1 cellular context compared by ENCODE assay signal in genomic region chr12:26274441-26275312, GRCh38.
TF ChIP-seq lines count a peak whose summit lies in the region.

No MANE protein-coding gene starts in this region.

TF ChIP-seq in K562, 482 proteins besides CTCF, POLR2A, EP300 and RAD21 (continued from another document and continues in another):
- TF ChIP-seq RREB1 (CRISPR knock-in tag; IDR thresholded peaks at IDR 0.05), result 0 out of 2 replicates have a peak, but pooled peaks have one; percentile 48
- peak; percentile 82 for TF ChIP-seq CBFA2T3 (IDR thresholded peaks at IDR 0.05)
- TF ChIP-seq EWSR1 (IDR thresholded peaks at IDR 0.05; ENCODE audit: borderline replicate concordance, low read depth, partially characterized antibody), result no peak
- peak; percentile 69; the same call in 1 of the 2 replicates for TF ChIP-seq ZNF668 (CRISPR knock-in tag; IDR thresholded peaks at IDR 0.05)
- TF ChIP-seq GATA2 (CRISPR knock-in tag; IDR thresholded peaks at IDR 0.05), result peak; percentile 78; the same call in 1 of the 2 replicates
- TF ChIP-seq KLF16 (IDR thresholded peaks at IDR 0.05), result peak; percentile 75
- peak; percentile 52; the same call in 1 of the 2 replicates for TF ChIP-seq NR2C1 (IDR thresholded peaks at IDR 0.05)
- peak; percentile 69; the same call in 1 of the 2 replicates for TF ChIP-seq NR2C1 (tag; IDR thresholded peaks at IDR 0.05)
- no peak for TF ChIP-seq DLX4 (CRISPR knock-in tag; IDR thresholded peaks at IDR 0.05)
- peak; percentile 42; the same call in 1 of the 2 replicates for TF ChIP-seq RBFOX2 (IDR thresholded peaks at IDR 0.05; ENCODE audit: low read depth, low read length)
- TF ChIP-seq ARID1B (IDR thresholded peaks at IDR 0.05), result peak; percentile 94
- TF ChIP-seq HDAC2 (IDR thresholded peaks at IDR 0.05), result peak; percentile 83; the same call in 1 of the 2 replicates
- peak in 1 of 2 experiments; percentile 86; a peak in 2 of 4 replicates for TF ChIP-seq TBL1XR1 (IDR thresholded peaks at IDR 0.05; ENCODE audit: low read length in 2 of 2)
- TF ChIP-seq RBM34 (IDR thresholded peaks at IDR 0.05; ENCODE audit: borderline replicate concordance, insufficient read depth, low read length), result no peak
- peak; percentile 62 for TF ChIP-seq NEUROD1 (IDR thresholded peaks at IDR 0.05; ENCODE audit: borderline replicate concordance, low read depth, low read length, partially characterized antibody)
- peak; percentile 82; the same call in 1 of the 2 replicates for TF ChIP-seq HEY1 (CRISPR knock-in tag; IDR thresholded peaks at IDR 0.05; ENCODE audit: borderline replicate concordance)
- TF ChIP-seq BACH1 (tag; IDR thresholded peaks at IDR 0.05), result peak; percentile 94
- 0 out of 2 replicates have a peak, but pooled peaks have one; percentile 16 for TF ChIP-seq ZNF165 (CRISPR knock-in tag; IDR thresholded peaks at IDR 0.05; ENCODE audit: borderline replicate concordance)
- TF ChIP-seq TCF7L2 (IDR thresholded peaks at IDR 0.05; ENCODE audit: low read depth, low read length), result no peak
- peak; percentile 81 for TF ChIP-seq HDAC3 (IDR thresholded peaks at IDR 0.05; ENCODE audit: borderline replicate concordance, partially characterized antibody)
- peak; percentile 33; the same call in 1 of the 2 replicates for TF ChIP-seq KLF1 (tag; IDR thresholded peaks at IDR 0.05)
- peak; percentile 75 for TF ChIP-seq DACH1 (IDR thresholded peaks at IDR 0.05; ENCODE audit: partially characterized antibody)
- TF ChIP-seq PBX2 (CRISPR knock-in tag; IDR thresholded peaks at IDR 0.05; ENCODE audit: low read depth), result no peak
- no peak for TF ChIP-seq PBX2 (tag; conservative IDR thresholded peaks at IDR 0.05; ENCODE audit: low read depth)
- TF ChIP-seq TSC22D4 (tag; IDR thresholded peaks at IDR 0.05), result no peak
- TF ChIP-seq STAT5A (IDR thresholded peaks at IDR 0.05; ENCODE audit: borderline replicate concordance, low read length), result peak; percentile 34; the same call in 1 of the 2 replicates
- TF ChIP-seq PHB (CRISPR knock-in tag; IDR thresholded peaks at IDR 0.05), result no peak
- no peak; the same call in 1 of the 2 replicates for TF ChIP-seq PTTG1 (tag; IDR thresholded peaks at IDR 0.05; ENCODE audit: low read depth)
- TF ChIP-seq POLR2G (IDR thresholded peaks at IDR 0.05; ENCODE audit: low read depth, low read length), result peak; percentile 56
- peak; percentile 63; the same call in 1 of the 2 replicates for TF ChIP-seq ZNF197 (CRISPR knock-in tag; IDR thresholded peaks at IDR 0.05; ENCODE audit: low read depth)
- no peak; the same call in 1 of the 2 replicates for TF ChIP-seq CC2D1A (IDR thresholded peaks at IDR 0.05)
- TF ChIP-seq ZKSCAN8 (CRISPR knock-in tag; IDR thresholded peaks at IDR 0.05), result peak; percentile 85
- TF ChIP-seq ZNF77 (CRISPR knock-in tag; IDR thresholded peaks at IDR 0.05), result no peak
- TF ChIP-seq TBP (optimal IDR thresholded peaks at IDR 0.05; ENCODE audit: low read depth, low read length), result peak; percentile 65
- peak; percentile 82 for TF ChIP-seq SOX6 (IDR thresholded peaks at IDR 0.05)
- peak; percentile 61 for TF ChIP-seq ZNF583 (CRISPR knock-in tag; IDR thresholded peaks at IDR 0.05)
- no peak for TF ChIP-seq LARP7 (IDR thresholded peaks at IDR 0.05)
- TF ChIP-seq ZKSCAN1 (IDR thresholded peaks at IDR 0.05; ENCODE audit: low read depth, low read length), result peak; percentile 44; the same call in 1 of the 2 replicates
- TF ChIP-seq TCF3 (CRISPR knock-in tag; IDR thresholded peaks at IDR 0.05), result peak; percentile 71
- 0 out of 2 replicates have a peak, but pooled peaks have one; percentile 34 for TF ChIP-seq ZBED1 (IDR thresholded peaks at IDR 0.05)
- TF ChIP-seq ZNF143 (CRISPR knock-in tag; IDR thresholded peaks at IDR 0.05), result peak; percentile 19; the same call in 1 of the 2 replicates
- TF ChIP-seq ATF1 (CRISPR knock-in tag; IDR thresholded peaks at IDR 0.05), result no peak
- peak; percentile 77 for TF ChIP-seq ATF1 (tag; IDR thresholded peaks at IDR 0.05)
- no peak for TF ChIP-seq SRF (CRISPR knock-in tag; IDR thresholded peaks at IDR 0.05)
- no peak for TF ChIP-seq ZBTB43 (CRISPR knock-in tag; IDR thresholded peaks at IDR 0.05)
- TF ChIP-seq CREM (IDR thresholded peaks at IDR 0.05; ENCODE audit: low read depth), result peak; percentile 74
- peak; percentile 22; the same call in 1 of the 2 replicates for TF ChIP-seq NCOA6 (IDR thresholded peaks at IDR 0.05)
- peak; percentile 18; the same call in 1 of the 2 replicates for TF ChIP-seq ZNF311 (CRISPR knock-in tag; IDR thresholded peaks at IDR 0.05)
- peak; percentile 79 for TF ChIP-seq NCOR1 (IDR thresholded peaks at IDR 0.05)
- TF ChIP-seq ZNF133 (CRISPR knock-in tag; IDR thresholded peaks at IDR 0.05), result no peak
- peak; percentile 32; the same call in 1 of the 2 replicates for TF ChIP-seq PML (IDR thresholded peaks at IDR 0.05; ENCODE audit: low read length)
- TF ChIP-seq KDM1A (IDR thresholded peaks at IDR 0.05), result peak; percentile 44 to 73; a peak in 3 of 4 replicates
- no peak for TF ChIP-seq HNRNPH1 (optimal IDR thresholded peaks at IDR 0.05; ENCODE audit: low read depth, low read length)
- peak in 1 of 2 experiments; percentile 94; a peak in 2 of 4 replicates for TF ChIP-seq ZNF318 (IDR thresholded peaks at IDR 0.05; ENCODE audit: borderline replicate concordance in 1 of 2, low read depth in 1 of 2)
- TF ChIP-seq JUNB (CRISPR knock-in tag; conservative IDR thresholded peaks at IDR 0.05), result peak; percentile 79; the same call in 1 of the 2 replicates
